In the genomic region with DNA sequence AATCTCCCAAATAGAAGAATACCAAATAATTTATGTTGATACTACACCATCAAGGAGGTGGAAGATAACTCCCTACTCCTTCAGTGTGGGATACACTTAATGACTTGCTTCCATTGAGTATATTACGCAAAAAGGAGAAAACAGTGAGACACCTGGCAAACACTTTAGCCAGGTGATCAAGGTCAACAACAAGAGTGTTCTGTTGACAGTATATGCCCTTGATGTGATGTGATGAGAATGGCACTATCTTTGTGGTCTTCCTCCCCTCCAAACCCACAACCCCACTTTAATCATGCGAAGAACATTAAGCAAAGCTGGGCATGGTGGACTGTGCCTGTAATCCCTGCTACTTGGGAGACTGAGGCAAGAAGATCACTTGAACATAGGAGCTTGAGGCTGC, we compare ENCODE assay signal across 36 cellular contexts.
"Had no signal": no experiment of that assay in that cellular context is flagged by ENCODE, and none has a peak within 500 bp of the region (broad histone marks: within the 10 kb centered on the region; RNA-seq: fewer than 3 reads in every experiment).

No MANE protein-coding gene starts in this region.

- DNase-seq: activated B cell treated with CpG ODN at 0.5 μM for 24 hours; activated CD4-positive, alpha-beta memory T cell treated with anti-CD3 and anti-CD28 coated beads for 36 hours; activated CD4-positive, alpha-beta T cell treated with anti-CD3 and anti-CD28 coated beads for 4 hours; activated CD4-positive, alpha-beta T cell treated with anti-CD3 and anti-CD28 coated beads, Interleukin-2, amount 10 ng/mL, durations not matched to agents 24 days and 14 days; activated CD4-positive, alpha-beta T cell treated with anti-CD3 and anti-CD28 coated beads, Interleukin-2, amount 50 U/mL, for 1 hour; activated CD4-positive, alpha-beta T cell treated with anti-CD3 and anti-CD28 coated beads, Interleukin-2, amount 50 U/mL, for 4 hours; activated CD4-positive, CD25-positive, alpha-beta regulatory T cell treated with anti-CD3 and anti-CD28 coated beads, Interleukin-2, amount 50 U/mL, for 72 hours; activated CD8-positive, alpha-beta memory T cell treated with anti-CD3 and anti-CD28 coated beads, Interleukin-2, amount 50 U/mL, for 4 hours; activated CD8-positive, alpha-beta T cell treated with anti-CD3 and anti-CD28 coated beads for 36 hours; activated effector memory CD4-positive, alpha-beta T cell treated with anti-CD3 and anti-CD28 coated beads, Interleukin-2, amount 50 U/mL, for 16 hours; activated gamma-delta T cell treated with Interleukin-2 at 50 U/mL for 16 hours; activated naive CD4-positive, alpha-beta T cell; activated naive CD4-positive, alpha-beta T cell treated with anti-CD3 and anti-CD28 coated beads for 36 hours; activated naive CD4-positive, alpha-beta T cell treated with anti-CD3 and anti-CD28 coated beads, Interleukin-2, amount 50 U/mL, for 16 hours; activated naive CD8-positive, alpha-beta T cell treated with anti-CD3 and anti-CD28 coated beads for 36 hours; activated T-cell treated with anti-CD3 and anti-CD28 coated beads for 4 hours; activated T-cell treated with anti-CD3 and anti-CD28 coated beads, Interleukin-2, amount 50 U/mL, for 1 hour; activated T-cell treated with anti-CD3 and anti-CD28 coated beads, Interleukin-2, amount 50 U/mL, for 4 hours; activated T-cell treated with anti-CD3 and anti-CD28 coated beads, Interleukin-2, amount 50 U/mL, for 72 hours; adrenal gland; amniotic stem cell; aorta; body of pancreas; brain microvascular endothelial cell; central memory CD4-positive, alpha-beta T cell; cerebellar nuclear complex; T-helper 2 cell; T-helper 9 cell had no signal

- ATAC-seq: activated CD8-positive, alpha-beta T cell treated with anti-CD3 and anti-CD28 coated beads for 36 hours; activated naive CD4-positive, alpha-beta T cell treated with anti-CD3 and anti-CD28 coated beads, Interleukin-2, amount 50 U/mL, for 72 hours; activated T-cell treated with anti-CD3 and anti-CD28 coated beads, Interleukin-2, amount 50 U/mL, for 4 hours; activated T-cell treated with anti-CD3 and anti-CD28 coated beads, Interleukin-2, amount 50 U/mL, for 72 hours; activated T-helper 17 cell treated with anti-CD3 and anti-CD28 coated beads, Interleukin-2, amount 50 U/mL, for 72 hours; body of pancreas had no signal

- H3K27ac Mint-ChIP-seq: activated CD4-positive, alpha-beta memory T cell treated with anti-CD3 and anti-CD28 coated beads for 36 hours; activated CD4-positive, alpha-beta T cell treated with anti-CD3 and anti-CD28 coated beads, Interleukin-2, amount 10 ng/mL, durations not matched to agents 24 days and 14 days; activated CD8-positive, alpha-beta T cell treated with anti-CD3 and anti-CD28 coated beads for 36 hours; activated naive CD4-positive, alpha-beta T cell treated with anti-CD3 and anti-CD28 coated beads for 36 hours; activated naive CD4-positive, alpha-beta T cell treated with anti-CD3 and anti-CD28 coated beads, Interleukin-2, amount 50 U/mL, for 72 hours; activated naive CD8-positive, alpha-beta T cell treated with anti-CD3 and anti-CD28 coated beads for 36 hours; activated T-cell treated with anti-CD3 and anti-CD28 coated beads, Interleukin-2, amount 50 U/mL, for 72 hours; activated T-helper 1 cell treated with anti-CD3 and anti-CD28 coated beads, Interleukin-12 subunit alpha, Interleukin-12 subunit beta, Interleukin-2, Interleukin-4 antibody, amounts not matched to agents 30 ng/mL and 10 ng/mL and 1 ng/mL, durations not matched to agents 14 hours and 24 hours and 36 hours; activated T-helper 17 cell treated with anti-CD3 and anti-CD28 coated beads, Interleukin-2, amount 50 U/mL, for 72 hours; T-helper 2 cell treated with Interferon-gamma antibody and Interleukin-4, amounts not matched to agents 5 μg/mL and 100 μg/mL, for 36 hours had no signal

- H3K27ac ChIP-seq: adrenal gland, body of pancreas, brain microvascular endothelial cell, breast epithelium, VCaP had no signal

- H3K36me3 ChIP-seq: adrenal gland, brain microvascular endothelial cell, breast epithelium had no signal

- H3K4me1 ChIP-seq: breast epithelium had no signal

- H3K9me3 Mint-ChIP-seq: activated B cell treated with CpG ODN at 0.5 μM for 24 hours; activated CD4-positive, alpha-beta memory T cell treated with anti-CD3 and anti-CD28 coated beads for 36 hours; activated CD4-positive, alpha-beta T cell treated with anti-CD3 and anti-CD28 coated beads, Interleukin-2, amount 10 ng/mL, durations not matched to agents 24 days and 14 days; activated CD8-positive, alpha-beta T cell treated with anti-CD3 and anti-CD28 coated beads for 36 hours; activated naive CD4-positive, alpha-beta T cell treated with anti-CD3 and anti-CD28 coated beads for 36 hours; activated naive CD4-positive, alpha-beta T cell treated with anti-CD3 and anti-CD28 coated beads, Interleukin-2, amount 50 U/mL, for 72 hours; activated naive CD8-positive, alpha-beta T cell treated with anti-CD3 and anti-CD28 coated beads for 36 hours; activated T-cell treated with anti-CD3 and anti-CD28 coated beads, Interleukin-2, amount 50 U/mL, for 4 hours; activated T-cell treated with anti-CD3 and anti-CD28 coated beads, Interleukin-2, amount 50 U/mL, for 72 hours; activated T-helper 1 cell treated with anti-CD3 and anti-CD28 coated beads, Interleukin-12 subunit alpha, Interleukin-12 subunit beta, Interleukin-2, Interleukin-4 antibody, amounts not matched to agents 30 ng/mL and 10 ng/mL and 1 ng/mL, durations not matched to agents 14 hours and 24 hours and 36 hours; activated T-helper 17 cell treated with anti-CD3 and anti-CD28 coated beads, Interleukin-2, amount 50 U/mL, for 72 hours; T-helper 2 cell treated with Interferon-gamma antibody and Interleukin-4, amounts not matched to agents 5 μg/mL and 100 μg/mL, for 36 hours had no signal

- H3K27me3 ChIP-seq: adrenal gland, body of pancreas, brain microvascular endothelial cell, breast epithelium had no signal

- H3K4me3 Mint-ChIP-seq: activated B cell treated with CpG ODN at 0.5 μM for 24 hours; activated CD4-positive, alpha-beta memory T cell treated with anti-CD3 and anti-CD28 coated beads for 36 hours; activated CD4-positive, alpha-beta T cell treated with anti-CD3 and anti-CD28 coated beads, Interleukin-2, amount 10 ng/mL, durations not matched to agents 24 days and 14 days; activated CD8-positive, alpha-beta T cell treated with anti-CD3 and anti-CD28 coated beads for 36 hours; activated naive CD4-positive, alpha-beta T cell treated with anti-CD3 and anti-CD28 coated beads for 36 hours; activated naive CD8-positive, alpha-beta T cell treated with anti-CD3 and anti-CD28 coated beads for 36 hours; activated T-cell treated with anti-CD3 and anti-CD28 coated beads, Interleukin-2, amount 50 U/mL, for 4 hours; activated T-cell treated with anti-CD3 and anti-CD28 coated beads, Interleukin-2, amount 50 U/mL, for 72 hours; activated T-helper 1 cell treated with anti-CD3 and anti-CD28 coated beads, Interleukin-12 subunit alpha, Interleukin-12 subunit beta, Interleukin-2, Interleukin-4 antibody, amounts not matched to agents 30 ng/mL and 10 ng/mL and 1 ng/mL, durations not matched to agents 14 hours and 24 hours and 36 hours; activated T-helper 17 cell treated with anti-CD3 and anti-CD28 coated beads, Interleukin-2, amount 50 U/mL, for 72 hours; T-helper 2 cell treated with Interferon-gamma antibody and Interleukin-4, amounts not matched to agents 5 μg/mL and 100 μg/mL, for 36 hours had no signal

- FAIRE-seq: astrocyte, TTC549 had no signal

- H3K4me3 ChIP-seq: adrenal gland, body of pancreas, breast epithelium had no signal

- H3K27me3 Mint-ChIP-seq: activated B cell treated with CpG ODN at 0.5 μM for 24 hours; activated CD4-positive, alpha-beta memory T cell treated with anti-CD3 and anti-CD28 coated beads for 36 hours; activated CD4-positive, alpha-beta T cell treated with anti-CD3 and anti-CD28 coated beads, Interleukin-2, amount 10 ng/mL, durations not matched to agents 24 days and 14 days; activated CD8-positive, alpha-beta T cell treated with anti-CD3 and anti-CD28 coated beads for 36 hours; activated naive CD8-positive, alpha-beta T cell treated with anti-CD3 and anti-CD28 coated beads for 36 hours; activated T-helper 17 cell treated with anti-CD3 and anti-CD28 coated beads, Interleukin-2, amount 50 U/mL, for 72 hours had no signal

- H3K36me3 Mint-ChIP-seq: activated CD4-positive, alpha-beta memory T cell treated with anti-CD3 and anti-CD28 coated beads for 36 hours; activated naive CD4-positive, alpha-beta T cell treated with anti-CD3 and anti-CD28 coated beads, Interleukin-2, amount 50 U/mL, for 72 hours had no signal

- H3K9me3 ChIP-seq: adrenal gland, body of pancreas, breast epithelium had no signal
